In the genomic region with DNA sequence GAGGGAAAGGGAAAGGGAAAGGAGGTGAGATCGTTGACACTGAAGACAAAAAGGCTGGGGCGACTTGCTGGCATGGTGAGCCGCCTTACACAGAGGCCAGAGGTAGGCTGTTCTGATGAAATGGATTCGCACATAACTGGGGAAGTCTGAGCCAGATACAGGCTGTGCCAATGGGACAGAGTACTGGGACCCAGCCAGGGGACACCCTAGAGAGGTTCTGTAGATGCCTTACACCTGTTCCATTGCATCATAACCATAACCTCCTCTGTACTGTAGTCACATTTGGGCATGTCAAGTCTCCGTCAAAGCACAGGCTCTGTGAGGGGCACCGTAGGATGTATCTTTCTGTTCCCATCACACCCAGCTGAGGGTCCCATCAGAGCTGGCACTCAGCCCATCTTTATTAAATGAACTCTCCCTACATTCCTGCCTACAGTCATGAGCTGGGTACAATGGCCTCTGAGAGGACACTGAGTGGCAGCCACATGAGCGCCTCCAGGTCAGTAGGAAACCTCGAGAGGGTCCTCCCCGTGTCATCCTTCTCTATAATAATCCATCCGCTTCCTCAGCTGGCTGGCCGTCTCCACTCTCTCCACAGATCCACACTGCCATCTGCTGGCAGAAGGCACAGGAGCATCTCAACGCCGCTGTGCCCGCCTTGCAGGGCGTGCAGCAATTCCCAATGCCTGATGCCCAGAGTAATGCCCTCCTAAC, we compare ENCODE assay signal across 8 cellular contexts.
DNase-seq lines count a peak whose midpoint lies in the region; ATAC-seq and TF ChIP-seq lines count a peak whose summit lies in the region.

No MANE protein-coding gene starts in this region.

- H3F3A ChIP-seq in OCI-LY1 (ENCODE audit: insufficient read depth, low read length) = no peaks in the 10 kb centered on the region

- 22% methylated on average over 15 of the region's 15 CpGs for WGBS in esophagus muscularis mucosa

- ATAC-seq in stimulated activated naive B cell treated with anti-CD40 and anti-IgM and Interleukin-4, amounts not matched to agents 10 μg/mL and 1 μg/mL and 100 μg/mL, for 72 hours (replicated peaks) = peak; percentile 84 to 88

- H3K4me1 Mint-ChIP-seq in Caco-2 (ENCODE audit: low read depth, unreplicated experiment) (peaks cover 7% of the 10 kb centered on the region), nephron (no peaks in the 10 kb centered on the region)
- H3K4me1 Mint-ChIP-seq in stimulated activated naive B cell treated with anti-CD40 and anti-IgM and Interleukin-4, amounts not matched to agents 10 μg/mL and 1 μg/mL and 100 μg/mL, for 72 hours = peaks cover 6 to 9% of the 10 kb centered on the region in 2 donors

- H3K36me3 ChIP-seq in Caco-2 (ENCODE audit: control insufficient read depth, insufficient read depth, low read length) = no peaks in the 10 kb centered on the region
- H3K36me3 ChIP-seq in OCI-LY1 (ENCODE audit: insufficient read depth, low read length) = no peaks in the 10 kb centered on the region
- H3K36me3 ChIP-seq in esophagus muscularis mucosa = no peaks in the 10 kb centered on the region

- DNase-seq in Caco-2 = peak; percentile 71 to 81
- peak; percentile 73 for DNase-seq in GM20000 (ENCODE audit: low spot score)
- peak; percentile 21 to 74 for DNase-seq in HL-60 (ENCODE audit: low read depth in 1 of 2, low spot score in 1 of 2)
- peak; percentile 68 for DNase-seq in activated T-cell treated with anti-CD3 and anti-CD28 coated beads for 4 hours
- DNase-seq in esophagus muscularis mucosa (ENCODE audit: extremely low spot score) = peak; percentile 93
- peak; percentile 46 for DNase-seq in stimulated activated naive B cell treated with anti-CD40 and anti-IgM and Interleukin-4, amounts not matched to agents 10 μg/mL and 1 μg/mL and 100 μg/mL, for 72 hours

- POLR2A ChIA-PET in Caco-2 (lab: Charles Lee) = no interaction called here

- H3K9ac ChIP-seq in OCI-LY1 (ENCODE audit: low read length) = no peak overlapping the region

- TF ChIP-seq CTCF in Caco-2 (IDR thresholded peaks at IDR 0.05; ENCODE audit: insufficient read depth in 1 of 2, low read depth in 1 of 2, low read length in 1 of 2, severe bottlenecking in 1 of 2, unreplicated experiment in 1 of 2) = peak; percentile 89 to 95
- peak; percentile 98 for TF ChIP-seq CTCF in GM20000 (IDR thresholded peaks at IDR 0.05; ENCODE audit: extremely low read depth, missing control alignments)
- peak; percentile 97 for TF ChIP-seq CTCF in HL-60 (IDR thresholded peaks at IDR 0.05; ENCODE audit: insufficient read depth, low read length)
- peak; percentile 90 for TF ChIP-seq CTCF in OCI-LY1 (IDR thresholded peaks at IDR 0.05; ENCODE audit: low read length)
- peak; percentile 70 to 97 (median 89) for TF ChIP-seq CTCF in esophagus muscularis mucosa (IDR thresholded peaks at IDR 0.05)
- peak; percentile 90 to 91 (median 91) for TF ChIP-seq CTCF in nephron (IDR thresholded peaks at IDR 0.05; ENCODE audit: unreplicated experiment in 3 of 3)

- TF ChIP-seq POLR2A in esophagus muscularis mucosa (IDR thresholded peaks at IDR 0.05; ENCODE audit: low read depth) = no peak

- H3K27ac Mint-ChIP-seq in Caco-2 (ENCODE audit: unreplicated experiment) = no peak overlapping the region
- no peak overlapping the region for H3K27ac Mint-ChIP-seq in nephron
- H3K27ac Mint-ChIP-seq in stimulated activated naive B cell treated with anti-CD40 and anti-IgM and Interleukin-4, amounts not matched to agents 10 μg/mL and 1 μg/mL and 100 μg/mL, for 72 hours = no peak overlapping the region

- H3K27me3 Mint-ChIP-seq in Caco-2 (ENCODE audit: insufficient read depth, unreplicated experiment) = peaks cover 6% of the 10 kb centered on the region
- H3K27me3 Mint-ChIP-seq in nephron (ENCODE audit: low read depth) = no peaks in the 10 kb centered on the region
- H3K27me3 Mint-ChIP-seq in stimulated activated naive B cell treated with anti-CD40 and anti-IgM and Interleukin-4, amounts not matched to agents 10 μg/mL and 1 μg/mL and 100 μg/mL, for 72 hours = peaks cover 21 to 22% of the 10 kb centered on the region in 2 donors

- H3K9me3 ChIP-seq in Caco-2 (no peaks in the 10 kb centered on the region), OCI-LY1 (ENCODE audit: low read length) (no peaks in the 10 kb centered on the region), esophagus muscularis mucosa (no peaks in the 10 kb centered on the region)

- no peak overlapping the region for H2AFZ ChIP-seq in OCI-LY1 (ENCODE audit: low read length)

- H3K4me3 Mint-ChIP-seq in Caco-2 (ENCODE audit: unreplicated experiment) = no peak overlapping the region
- no peak overlapping the region for H3K4me3 Mint-ChIP-seq in nephron
- no peak overlapping the region for H3K4me3 Mint-ChIP-seq in stimulated activated naive B cell treated with anti-CD40 and anti-IgM and Interleukin-4, amounts not matched to agents 10 μg/mL and 1 μg/mL and 100 μg/mL, for 72 hours

- no peaks in the 10 kb centered on the region for H3K79me2 ChIP-seq in OCI-LY1 (ENCODE audit: insufficient read depth, low read length)

- CTCF ChIA-PET in Caco-2 (lab: Charles Lee) = interaction anchor here (1.0 to 1.5 kb wide), 3 partner anchors 68 to 78 kb away, joined by 3 to 7 read pairs (median 3); no protein-coding TSS in a partner anchor

- intact Hi-C loops in Caco-2 (cut with micrococcal nuclease; ENCODE audit: unreplicated experiment) (loop anchor here (2.0 to 10.0 kb wide), 4 partner anchors 77 to 1307 kb away; no protein-coding TSS in a partner anchor), esophagus muscularis mucosa (cut with DNase I) (no loop called here)

- no peaks in the 10 kb centered on the region for H3K27me3 ChIP-seq in Caco-2 (replicated peaks; ENCODE audit: control insufficient read depth, insufficient read depth, low read length)
- peaks cover 4% of the 10 kb centered on the region for H3K27me3 ChIP-seq in HL-60 (ENCODE audit: insufficient read depth, poor library complexity, severe bottlenecking)
- no peaks in the 10 kb centered on the region for H3K27me3 ChIP-seq in OCI-LY1 (ENCODE audit: insufficient read depth, low read length)
- H3K27me3 ChIP-seq in esophagus muscularis mucosa = no peaks in the 10 kb centered on the region

- H3K9me3 Mint-ChIP-seq in Caco-2 (ENCODE audit: unreplicated experiment) = no peaks in the 10 kb centered on the region
- no peaks in the 10 kb centered on the region for H3K9me3 Mint-ChIP-seq in nephron
- no peaks in the 10 kb centered on the region for H3K9me3 Mint-ChIP-seq in stimulated activated naive B cell treated with anti-CD40 and anti-IgM and Interleukin-4, amounts not matched to agents 10 μg/mL and 1 μg/mL and 100 μg/mL, for 72 hours

- H3K4me1 ChIP-seq in Caco-2 = no peaks in the 10 kb centered on the region; the same call in 1 of the 2 replicates
- H3K4me1 ChIP-seq in OCI-LY1 (ENCODE audit: insufficient read depth, low read length, severe bottlenecking) = no peaks in the 10 kb centered on the region
- peaks cover 0 to 13% (median 12%) of the 10 kb centered on the region in 4 donors for H3K4me1 ChIP-seq in esophagus muscularis mucosa

- H3K27ac ChIP-seq in HL-60 (replicated peaks) = no peak overlapping the region
- no peak overlapping the region for H3K27ac ChIP-seq in OCI-LY1 (ENCODE audit: low read depth, low read length, poor library complexity, severe bottlenecking)
- no peak overlapping the region for H3K27ac ChIP-seq in esophagus muscularis mucosa (replicated peaks in 1 of 4)

- H4K20me1 ChIP-seq in OCI-LY1 (ENCODE audit: insufficient read depth, low read length) = no peaks in the 10 kb centered on the region

- no peaks in the 10 kb centered on the region for H3K9me2 ChIP-seq in OCI-LY1 (ENCODE audit: low read depth, low read length)

- no peak overlapping the region for H3K4me3 ChIP-seq in Caco-2 (ENCODE audit: low read depth, low read length)
- no peak overlapping the region for H3K4me3 ChIP-seq in HL-60 (replicated peaks; ENCODE audit: insufficient read depth, low read length)
- no peak overlapping the region for H3K4me3 ChIP-seq in OCI-LY1 (ENCODE audit: low read depth, low read length, poor library complexity, severe bottlenecking)
- H3K4me3 ChIP-seq in esophagus muscularis mucosa = no peak overlapping the region

- H3K36me3 Mint-ChIP-seq in Caco-2 (ENCODE audit: insufficient read depth, unreplicated experiment) (no peaks in the 10 kb centered on the region), nephron (ENCODE audit: low read depth) (no peaks in the 10 kb centered on the region)
- no peaks in the 10 kb centered on the region for H3K36me3 Mint-ChIP-seq in stimulated activated naive B cell treated with anti-CD40 and anti-IgM and Interleukin-4, amounts not matched to agents 10 μg/mL and 1 μg/mL and 100 μg/mL, for 72 hours

- no peak for TF ChIP-seq EP300 in esophagus muscularis mucosa (IDR thresholded peaks at IDR 0.05)

- no TSS peak for BruUV-seq in Caco-2 (replicated peaks; lab: Mats Ljungman, UMichigan)

- H3K4me2 ChIP-seq in OCI-LY1 (ENCODE audit: low read length) = no peak overlapping the region
